Comparison of ENCODE assay signal across 10 cellular contexts in genomic region chr7:151061241-151062110, GRCh38. TPM values are rescaled to one million over a fixed set of nuclear protein-coding genes. Genes with fewer than 3 reads are reported as not detected.
DNase-seq lines count a peak whose midpoint lies in the region; ATAC-seq and TF ChIP-seq lines count a peak whose summit lies in the region.
"Had no signal": no experiment of that assay in that cellular context is flagged by ENCODE, and none has a peak within 500 bp of the region (broad histone marks: within the 10 kb centered on the region; RNA-seq: fewer than 3 reads in every experiment).

No MANE protein-coding gene starts in this region.

- CTCF ChIA-PET in activated CD8-positive, alpha-beta memory T cell treated with anti-CD3 and anti-CD28 coated beads, Interleukin-2, amount 10 ng/mL, durations not matched to agents 7 days and 5 days (lab: Charles Lee) = interaction anchor here (1.3 kb wide), 1 partner anchor 16 kb away, joined by 7 read pairs; no protein-coding TSS in a partner anchor
- CTCF ChIA-PET in activated CD8-positive, alpha-beta T cell treated with anti-CD3 and anti-CD28 coated beads for 36 hours (lab: Charles Lee) = interaction anchor here (1.2 to 1.7 kb wide), 3 partner anchors 19 to 49 kb away, joined by 5 to 10 read pairs (median 6); partner anchors contain the start of gene FASTK

- TF ChIP-seq POLR2A in suprapubic skin (IDR thresholded peaks at IDR 0.05) = no peak

- peaks cover 3% of the 10 kb centered on the region for H3K36me3 Mint-ChIP-seq in activated CD8-positive, alpha-beta memory T cell treated with anti-CD3 and anti-CD28 coated beads, Interleukin-2, amount 10 ng/mL, durations not matched to agents 7 days and 5 days
- peaks cover 5% of the 10 kb centered on the region for H3K36me3 Mint-ChIP-seq in activated CD8-positive, alpha-beta T cell treated with anti-CD3 and anti-CD28 coated beads for 36 hours (ENCODE audit: low read depth)

- no peaks in the 10 kb centered on the region for H3K9me3 Mint-ChIP-seq in activated CD8-positive, alpha-beta memory T cell treated with anti-CD3 and anti-CD28 coated beads, Interleukin-2, amount 10 ng/mL, durations not matched to agents 7 days and 5 days (ENCODE audit: low read depth)
- no peaks in the 10 kb centered on the region for H3K9me3 Mint-ChIP-seq in activated CD8-positive, alpha-beta T cell treated with anti-CD3 and anti-CD28 coated beads for 36 hours

- H3K27me3 ChIP-seq in iPS DF 6.9 (ENCODE audit: control insufficient read depth, insufficient read depth, low read length) (no peaks in the 10 kb centered on the region), suprapubic skin (no peaks in the 10 kb centered on the region)

- no peak overlapping the region for H3K27ac Mint-ChIP-seq in activated CD8-positive, alpha-beta memory T cell treated with anti-CD3 and anti-CD28 coated beads, Interleukin-2, amount 10 ng/mL, durations not matched to agents 7 days and 5 days
- H3K27ac Mint-ChIP-seq in activated CD8-positive, alpha-beta T cell treated with anti-CD3 and anti-CD28 coated beads for 36 hours = no peak overlapping the region

- peak overlapping the region; percentile 6; the same call in 1 of the 2 replicates for H3K4me3 ChIP-seq in iPS DF 6.9 (ENCODE audit: low read length)
- peak overlapping the region; percentile 76 for H3K4me3 ChIP-seq in suprapubic skin

- TF ChIP-seq EP300 in suprapubic skin (IDR thresholded peaks at IDR 0.05) = no peak

- peaks cover 33% of the 10 kb centered on the region for H3K4me1 Mint-ChIP-seq in activated CD8-positive, alpha-beta memory T cell treated with anti-CD3 and anti-CD28 coated beads, Interleukin-2, amount 10 ng/mL, durations not matched to agents 7 days and 5 days
- peaks cover 35% of the 10 kb centered on the region for H3K4me1 Mint-ChIP-seq in activated CD8-positive, alpha-beta T cell treated with anti-CD3 and anti-CD28 coated beads for 36 hours (ENCODE audit: low read depth)

- ATAC-seq in activated CD8-positive, alpha-beta memory T cell treated with anti-CD3 and anti-CD28 coated beads, Interleukin-2, amount 10 ng/mL, durations not matched to agents 7 days and 5 days = no peak
- no peak for ATAC-seq in activated CD8-positive, alpha-beta T cell treated with anti-CD3 and anti-CD28 coated beads for 36 hours
- ATAC-seq in HG02588 (IDR thresholded peaks at IDR 0.05; ENCODE audit: unreplicated experiment) = no peak

- H3K4me1 ChIP-seq in iPS DF 6.9 (ENCODE audit: control insufficient read depth, insufficient read depth, low read length) = peaks cover 15% of the 10 kb centered on the region
- peaks cover 64% of the 10 kb centered on the region for H3K4me1 ChIP-seq in suprapubic skin

- intact Hi-C loops in activated CD8-positive, alpha-beta T cell treated with anti-CD3 and anti-CD28 coated beads for 36 hours (cut with micrococcal nuclease) = no loop called here

- H3K4me3 Mint-ChIP-seq in activated CD8-positive, alpha-beta memory T cell treated with anti-CD3 and anti-CD28 coated beads, Interleukin-2, amount 10 ng/mL, durations not matched to agents 7 days and 5 days = peak overlapping the region; percentile 19
- peak overlapping the region; percentile 95 for H3K4me3 Mint-ChIP-seq in activated CD8-positive, alpha-beta T cell treated with anti-CD3 and anti-CD28 coated beads for 36 hours

- TF ChIP-seq CTCF in activated CD8-positive, alpha-beta T cell treated with anti-CD3 and anti-CD28 coated beads for 36 hours (IDR thresholded peaks at IDR 0.05) = no peak
- TF ChIP-seq CTCF in suprapubic skin (IDR thresholded peaks at IDR 0.05) = no peak

- no CpG with 5 or more reads among the region's 33 CpGs for WGBS in iPS DF 6.9 (ENCODE audit: insufficient coverage, insufficient read length)
- WGBS in suprapubic skin = 65% methylated on average over 25 of the region's 33 CpGs

- no peaks in the 10 kb centered on the region for H3K27me3 Mint-ChIP-seq in activated CD8-positive, alpha-beta memory T cell treated with anti-CD3 and anti-CD28 coated beads, Interleukin-2, amount 10 ng/mL, durations not matched to agents 7 days and 5 days
- no peaks in the 10 kb centered on the region for H3K27me3 Mint-ChIP-seq in activated CD8-positive, alpha-beta T cell treated with anti-CD3 and anti-CD28 coated beads for 36 hours

- POLR2A ChIA-PET in activated CD8-positive, alpha-beta T cell treated with anti-CD3 and anti-CD28 coated beads for 36 hours (lab: Charles Lee) = no interaction called here

- no peak for DNase-seq in activated CD8-positive, alpha-beta memory T cell treated with anti-CD3 and anti-CD28 coated beads, Interleukin-2, amount 10 ng/mL, durations not matched to agents 7 days and 5 days
- DNase-seq in activated CD8-positive, alpha-beta memory T cell treated with anti-CD3 and anti-CD28 coated beads for 24 hours = no peak
- DNase-seq in activated CD8-positive, alpha-beta T cell treated with anti-CD3 and anti-CD28 coated beads for 36 hours = no peak
- no peak for DNase-seq in iPS DF 6.9 (ENCODE audit: low read depth, low spot score)
- no peak for DNase-seq in suprapubic skin (ENCODE audit: low spot score in 2 of 2)
- DNase-seq in NCI-H774 (lab: John Stamatoyannopoulos, UW) = no peak
- no peak for DNase-seq in amniotic stem cell (lab: John Stamatoyannopoulos, UW)
- DNase-seq: DMS 273 treated with DMSO at 0.1 percent for 48 hours, NCI-H446 treated with DMSO at 0.1 percent for 48 hours had no signal

- H3K27ac ChIP-seq in iPS DF 6.9 (ENCODE audit: low read length) (no peak overlapping the region), suprapubic skin (peak overlapping the region; percentile 54)

- H3K36me3 ChIP-seq in iPS DF 6.9 (ENCODE audit: control insufficient read depth, insufficient read depth, low read length) (peaks cover 11% of the 10 kb centered on the region; the same call in 1 of the 2 replicates), suprapubic skin (peaks cover 35% of the 10 kb centered on the region)

- H3K9me3 ChIP-seq in iPS DF 6.9 (ENCODE audit: control insufficient read depth, insufficient read depth, low read length) (no peaks in the 10 kb centered on the region), suprapubic skin (no peaks in the 10 kb centered on the region)

RNA-seq across cellular contexts. Expression of gene SLC4A2, which starts 2.1 kb away (rescaled TPM):
- 100 to 1,000 TPM; 114 to 121 TPM for total RNA-seq in activated CD8-positive, alpha-beta memory T cell treated with anti-CD3 and anti-CD28 coated beads, Interleukin-2, amount 10 ng/mL, durations not matched to agents 7 days and 5 days
- total RNA-seq in activated CD8-positive, alpha-beta T cell treated with anti-CD3 and anti-CD28 coated beads for 36 hours = 10 to 100 TPM; 42.7 to 46.1 TPM
- total RNA-seq in suprapubic skin = 10 to 100 TPM; 31.9 to 78.7 (median 59.7) TPM

RNA-seq across cellular contexts. Expression of gene CDK5, which starts 3.8 kb away (rescaled TPM):
- 10 to 100 TPM; 18.1 to 24.4 TPM for total RNA-seq in activated CD8-positive, alpha-beta memory T cell treated with anti-CD3 and anti-CD28 coated beads, Interleukin-2, amount 10 ng/mL, durations not matched to agents 7 days and 5 days
- 10 to 100 TPM in 1 of 2 experiments, 1 to 10 TPM in 1; 9.9 to 10.4 TPM for total RNA-seq in activated CD8-positive, alpha-beta T cell treated with anti-CD3 and anti-CD28 coated beads for 36 hours
- total RNA-seq in suprapubic skin = 10 to 100 TPM in 3 of 4 donors, 1 to 10 TPM in 1; 7.7 to 14.7 (median 13.4) TPM

RNA-seq across cellular contexts. Expression of gene ASIC3, which starts 13.1 kb away (rescaled TPM):
- 1 to 10 TPM; 3.9 to 5.3 TPM for total RNA-seq in activated CD8-positive, alpha-beta memory T cell treated with anti-CD3 and anti-CD28 coated beads, Interleukin-2, amount 10 ng/mL, durations not matched to agents 7 days and 5 days
- total RNA-seq in activated CD8-positive, alpha-beta T cell treated with anti-CD3 and anti-CD28 coated beads for 36 hours = 1 to 10 TPM; 3.7 to 5.8 TPM
- total RNA-seq in suprapubic skin = 1 to 10 TPM; 2.6 to 8.7 (median 4.1) TPM

RNA-seq across cellular contexts. Expression of gene FASTK, which starts 19.1 kb away (rescaled TPM):
- 10 to 100 TPM; 77.7 to 79.5 TPM for total RNA-seq in activated CD8-positive, alpha-beta memory T cell treated with anti-CD3 and anti-CD28 coated beads, Interleukin-2, amount 10 ng/mL, durations not matched to agents 7 days and 5 days
- total RNA-seq in activated CD8-positive, alpha-beta T cell treated with anti-CD3 and anti-CD28 coated beads for 36 hours = 10 to 100 TPM; 54.0 to 59.4 TPM
- 100 to 1,000 TPM in 2 of 4 donors, 10 to 100 TPM in 2; 76.8 to 102 (median 90.9) TPM for total RNA-seq in suprapubic skin

RNA-seq across cellular contexts. Expression of gene TMUB1, which starts 21.8 kb away (rescaled TPM):
- total RNA-seq in activated CD8-positive, alpha-beta memory T cell treated with anti-CD3 and anti-CD28 coated beads, Interleukin-2, amount 10 ng/mL, durations not matched to agents 7 days and 5 days = 10 to 100 TPM; 83.1 to 85.7 TPM
- 10 to 100 TPM; 59.7 to 64.2 TPM for total RNA-seq in activated CD8-positive, alpha-beta T cell treated with anti-CD3 and anti-CD28 coated beads for 36 hours
- 10 to 100 TPM; 32.5 to 50.3 (median 45.7) TPM for total RNA-seq in suprapubic skin
